ENCODE assay signal across 8 cellular contexts in genomic region chr15:64894395-64895056, GRCh38. TPM values are rescaled to one million over a fixed set of nuclear protein-coding genes. Genes with fewer than 3 reads are reported as not detected.
A peak's percentile ranks its signal among the peaks of the same experiment; 100 is the strongest.
DNase-seq lines count a peak whose midpoint lies in the region; ATAC-seq and TF ChIP-seq lines count a peak whose summit lies in the region.

No MANE protein-coding gene starts in this region.

- H3K79me2 ChIP-seq in GM23248 (ENCODE audit: insufficient read depth) = no peaks in the 10 kb centered on the region

- peak overlapping the region; percentile 91 for H2AFZ ChIP-seq in GM23248

- H3K27ac ChIP-seq in GM23248 = peak overlapping the region; percentile 17
- peak overlapping the region; percentile 6; the same call in 1 of the 2 replicates for H3K27ac ChIP-seq in SJCRH30
- peak overlapping the region; percentile 62 to 92 (median 90) for H3K27ac ChIP-seq in adrenal gland
- peak overlapping the region; percentile 62 to 85 (median 76) for H3K27ac ChIP-seq in right lobe of liver

- intact Hi-C loops in adrenal gland (cut with DNase I) (loop anchor here in 1 of 2 donors (5.0 kb wide), 1 partner anchor 47 kb away; no protein-coding TSS in a partner anchor), right lobe of liver (cut with DNase I) (no loop called here)

- no peaks in the 10 kb centered on the region for H3K9me2 ChIP-seq in GM23248 (ENCODE audit: insufficient read depth)

- in situ Hi-C loops in GM23248 (cut with MboI) = no loop called here

- H3K9me3 ChIP-seq in GM23248 (ENCODE audit: low read depth) (no peaks in the 10 kb centered on the region), SJCRH30 (replicated peaks) (no peaks in the 10 kb centered on the region), adrenal gland (replicated peaks in 1 of 3) (no peaks in the 10 kb centered on the region), right lobe of liver (no peaks in the 10 kb centered on the region)

- peak; percentile 5 for TF ChIP-seq CTCF in GM06990 (IDR thresholded peaks at IDR 0.05; ENCODE audit: insufficient read depth, low read length, poor library complexity, severe bottlenecking)
- TF ChIP-seq CTCF in adrenal gland (IDR thresholded peaks at IDR 0.05) = no peak
- no peak for TF ChIP-seq CTCF in right lobe of liver (IDR thresholded peaks at IDR 0.05)

- H3K4me2 ChIP-seq in GM23248 (ENCODE audit: unreplicated experiment) = peak overlapping the region; percentile 87

- H3K36me3 ChIP-seq in GM06990 (ENCODE audit: control insufficient read depth, insufficient read depth, low read length) = no peaks in the 10 kb centered on the region; the same call in 1 of the 2 replicates
- no peaks in the 10 kb centered on the region for H3K36me3 ChIP-seq in GM23248 (ENCODE audit: low read depth)
- no peaks in the 10 kb centered on the region for H3K36me3 ChIP-seq in SJCRH30
- no peaks in the 10 kb centered on the region for H3K36me3 ChIP-seq in adrenal gland (replicated peaks in 1 of 2)
- no peaks in the 10 kb centered on the region for H3K36me3 ChIP-seq in right lobe of liver

- peaks cover 20% of the 10 kb centered on the region for H3F3A ChIP-seq in GM23248 (ENCODE audit: insufficient read depth)

- WGBS in GM23248 (ENCODE audit: low coverage in 1 of 2, low lambda C conversion rate in 2 of 2, missing lambda C conversion rate in 2 of 2), 2 experiments = 60 to 61% methylated on average over 12 to 19 of the region's 20 CpGs
- WGBS in adrenal gland, 4 donors = 46 to 61% (median 51%) methylated on average over 7 to 20 of the region's 20 CpGs
- WGBS in right lobe of liver (ENCODE audit: insufficient coverage, low coverage, low lambda C conversion rate, missing lambda C conversion rate) = 28% methylated on average over 11 of the region's 20 CpGs

- H3K27me3 ChIP-seq in GM06990 (replicated peaks; ENCODE audit: control insufficient read depth, insufficient read depth, low read length) (no peaks in the 10 kb centered on the region), GM23248 (replicated peaks; ENCODE audit: insufficient read depth) (no peaks in the 10 kb centered on the region), SJCRH30 (no peaks in the 10 kb centered on the region), adrenal gland (no peaks in the 10 kb centered on the region), right lobe of liver (no peaks in the 10 kb centered on the region)

- H3K4me1 ChIP-seq in GM23248 (ENCODE audit: insufficient read depth) (peaks cover 44% of the 10 kb centered on the region), SJCRH30 (peaks cover 10% of the 10 kb centered on the region), adrenal gland (replicated peaks in 1 of 2) (peaks cover 46 to 67% of the 10 kb centered on the region in 2 donors), right lobe of liver (peaks cover 0 to 8% (median 3%) of the 10 kb centered on the region in 4 donors)

- peak overlapping the region; percentile 47 for H3K9ac ChIP-seq in GM23248

- ATAC-seq in right lobe of liver = peak; percentile 1 to 39 (median 6)

- H3K4me3 ChIP-seq in GM06990 (replicated peaks; ENCODE audit: low read depth, low read length) = peak overlapping the region; percentile 65
- peak overlapping the region; percentile 36 for H3K4me3 ChIP-seq in GM23248
- peak overlapping the region; percentile 49 for H3K4me3 ChIP-seq in SJCRH30
- H3K4me3 ChIP-seq in adrenal gland = peak overlapping the region in 1 of 4 donors; percentile 30
- peak overlapping the region in 1 of 3 donors; percentile 13 for H3K4me3 ChIP-seq in right lobe of liver

- no peak for TF ChIP-seq POLR2A in adrenal gland (IDR thresholded peaks at IDR 0.05)
- no peak for TF ChIP-seq POLR2A in right lobe of liver (IDR thresholded peaks at IDR 0.05)

- H4K20me1 ChIP-seq in GM23248 (ENCODE audit: insufficient read depth) = no peaks in the 10 kb centered on the region

- DNase-seq in GM06990 (ENCODE audit: extremely low read depth, insufficient read length) (peak; percentile 86), GM23248 (no peak), SJCRH30 (no peak), adrenal gland (peak in 1 of 7 donors; percentile 27), right lobe of liver (peak in 2 of 3 donors; percentile 45 to 67), inferior parietal cortex (ENCODE audit: extremely low spot score) (no peak), DMS 273 (lab: John Stamatoyannopoulos, UW; ENCODE audit: unreplicated experiment) (no peak)
- peak; percentile 82 for DNase-seq in stimulated activated CD8-positive, alpha-beta memory T cell treated with anti-CD3 and anti-CD28 coated beads, Interleukin-4, amount 100 ng/mL, for 48 hours

RNA-seq across cellular contexts. Expression of gene ANKDD1A, which starts 17.2 kb away (rescaled TPM):
- 3.1 and 3.3 TPM in 2 replicates for total RNA-seq in GM23248 (2014; rRNA removed; shearing (Covaris generic))
- 2.7 and 3.5 TPM in 2 replicates for polyA plus RNA-seq in GM23248 (2016; fragmentation: Nextera tagmentation; extraction: Ambion mirVana)
- total RNA-seq in SJCRH30 (2014; rRNA removed; shearing (Covaris generic)) = 5.0 and 5.6 TPM in 2 replicates
- 10 to 100 TPM; 17.2 to 41.7 (median 31.3) TPM for total RNA-seq in adrenal gland
- 10 to 100 TPM; 13.0 to 29.7 (median 23.0) TPM for polyA plus RNA-seq in adrenal gland
- 1 to 10 TPM in 1 of 6 experiments, under 1 TPM in 5; 0.29 to 1.1 (median 0.47) TPM for total RNA-seq in right lobe of liver

RNA-seq across cellular contexts. Expression of gene PLEKHO2, which starts 52.8 kb away (rescaled TPM):
- total RNA-seq in GM23248 (2014; rRNA removed; shearing (Covaris generic)) = 27.2 and 35.3 TPM in 2 replicates
- polyA plus RNA-seq in GM23248 (2016; fragmentation: Nextera tagmentation; extraction: Ambion mirVana) = 30.7 and 32.3 TPM in 2 replicates
- total RNA-seq in SJCRH30 (2014; rRNA removed; shearing (Covaris generic)) = 26.7 and 28.5 TPM in 2 replicates
- total RNA-seq in adrenal gland = 10 to 100 TPM; 31.3 to 62.9 (median 50.3) TPM
- 10 to 100 TPM; 20.4 to 49.3 (median 33.7) TPM for polyA plus RNA-seq in adrenal gland
- total RNA-seq in right lobe of liver = 10 to 100 TPM in 1 of 6 experiments, 1 to 10 TPM in 5; 3.9 to 11.8 (median 5.2) TPM

Comparison
In these comparisons a context has a peak if more than half of its experiments do, and no peak if none do; other contexts are left out.
1. DNase-seq: peak in GM06990 (single experiment), right lobe of liver (2 of 3) and stimulated activated CD8-positive, alpha-beta memory T cell treated with anti-CD3 and anti-CD28 coated beads, Interleukin-4, amount 100 ng/mL, for 48 hours (single experiment); none in GM23248 (single experiment), SJCRH30 (0 of 2), inferior parietal cortex (single experiment) and DMS 273 (single experiment).
2. H3K27ac ChIP-seq: peak in every context shown above with its lines; median percentile 90 in adrenal gland; 76 in right lobe of liver; 17 in GM23248; 6 in SJCRH30.